In genomic region chr1:16352842-16353535, GRCh38 we compare ENCODE assay signal across 8 cellular contexts. TPM values are rescaled to one million over a fixed set of nuclear protein-coding genes. Genes with fewer than 3 reads are reported as not detected.
A peak's percentile ranks its signal among the peaks of the same experiment; 100 is the strongest.
DNase-seq lines count a peak whose midpoint lies in the region; ATAC-seq and TF ChIP-seq lines count a peak whose summit lies in the region.

No MANE protein-coding gene starts in this region.

- H3K4me3 ChIP-seq in GM06990 (replicated peaks; ENCODE audit: low read depth, low read length) (peak overlapping the region; percentile 68), osteoblast (ENCODE audit: insufficient read depth, low read length) (peak overlapping the region; percentile 97)

- H3K4me2 ChIP-seq in osteoblast (ENCODE audit: insufficient read depth, low read length), result peak overlapping the region; percentile 95

- TF ChIP-seq CTCF in GM06990 (IDR thresholded peaks at IDR 0.05; ENCODE audit: insufficient read depth, low read length, poor library complexity, severe bottlenecking) (no peak), osteoblast (IDR thresholded peaks at IDR 0.05; ENCODE audit: extremely low read depth, low read depth, low read length) (no peak)

- peak overlapping the region; percentile 86 for H3K27ac ChIP-seq in epithelial cell of prostate
- peak overlapping the region; percentile 93 for H3K27ac ChIP-seq in osteoblast (ENCODE audit: low read depth, low read length)

- H3K27me3 ChIP-seq in GM06990 (replicated peaks; ENCODE audit: control insufficient read depth, insufficient read depth, low read length) (no peaks in the 10 kb centered on the region), osteoblast (ENCODE audit: insufficient read depth, low read length) (no peaks in the 10 kb centered on the region)

- peaks cover 41% of the 10 kb centered on the region for H3K79me2 ChIP-seq in osteoblast (ENCODE audit: insufficient read depth, low read length)

- H3K4me1 ChIP-seq in osteoblast (ENCODE audit: insufficient read depth, low read length), result peaks cover 25% of the 10 kb centered on the region

- H3K36me3 ChIP-seq in GM06990 (ENCODE audit: control insufficient read depth, insufficient read depth, low read length) (no peaks in the 10 kb centered on the region), osteoblast (ENCODE audit: insufficient read depth, low read length) (no peaks in the 10 kb centered on the region)

- DNase-seq in GM06990 (ENCODE audit: extremely low read depth, insufficient read length) (no peak), OCI-M1 (lab: John Stamatoyannopoulos, UW) (peak; percentile 55), epithelial cell of prostate (ENCODE audit: low read depth, low spot score) (no peak), osteoblast (ENCODE audit: insufficient read length, low spot score, missing footprints) (no peak), pons (ENCODE audit: low spot score) (no peak), occipital lobe (lab: John Stamatoyannopoulos, UW) (no peak), NCI-H1048 (lab: John Stamatoyannopoulos, UW) (no peak)

- peak overlapping the region; percentile 97 for H2AFZ ChIP-seq in osteoblast (ENCODE audit: low read length)

- H4K20me1 ChIP-seq in osteoblast (ENCODE audit: insufficient read depth, low read length), result peaks cover 32% of the 10 kb centered on the region

- no peaks in the 10 kb centered on the region for H3K9me3 ChIP-seq in osteoblast (ENCODE audit: low read depth, low read length)

- no peak for ATAC-seq in HG02763 (IDR thresholded peaks at IDR 0.05; ENCODE audit: unreplicated experiment)

RNA-seq across cellular contexts. Expression of gene FBXO42, which starts 0.7 kb away (rescaled TPM):
- total RNA-seq in osteoblast (15.0 and 16.3 TPM in 2 replicates), occipital lobe (29.5 TPM)

RNA-seq across cellular contexts. Expression of gene SZRD1, which starts 14.1 kb away (rescaled TPM):
- total RNA-seq in osteoblast (63.6 and 66.2 TPM in 2 replicates), occipital lobe (5.1 TPM)

Comparison
In these comparisons a context has a peak if more than half of its experiments do, and no peak if none do; other contexts are left out.
1. RNA of gene SZRD1, which starts 14.1 kb away (total RNA-seq): 63.6 to 66.2 TPM in osteoblast; 5.1 TPM in occipital lobe (single experiment); every median in the first group is over 10 times any median in the second.